In the genomic region with DNA sequence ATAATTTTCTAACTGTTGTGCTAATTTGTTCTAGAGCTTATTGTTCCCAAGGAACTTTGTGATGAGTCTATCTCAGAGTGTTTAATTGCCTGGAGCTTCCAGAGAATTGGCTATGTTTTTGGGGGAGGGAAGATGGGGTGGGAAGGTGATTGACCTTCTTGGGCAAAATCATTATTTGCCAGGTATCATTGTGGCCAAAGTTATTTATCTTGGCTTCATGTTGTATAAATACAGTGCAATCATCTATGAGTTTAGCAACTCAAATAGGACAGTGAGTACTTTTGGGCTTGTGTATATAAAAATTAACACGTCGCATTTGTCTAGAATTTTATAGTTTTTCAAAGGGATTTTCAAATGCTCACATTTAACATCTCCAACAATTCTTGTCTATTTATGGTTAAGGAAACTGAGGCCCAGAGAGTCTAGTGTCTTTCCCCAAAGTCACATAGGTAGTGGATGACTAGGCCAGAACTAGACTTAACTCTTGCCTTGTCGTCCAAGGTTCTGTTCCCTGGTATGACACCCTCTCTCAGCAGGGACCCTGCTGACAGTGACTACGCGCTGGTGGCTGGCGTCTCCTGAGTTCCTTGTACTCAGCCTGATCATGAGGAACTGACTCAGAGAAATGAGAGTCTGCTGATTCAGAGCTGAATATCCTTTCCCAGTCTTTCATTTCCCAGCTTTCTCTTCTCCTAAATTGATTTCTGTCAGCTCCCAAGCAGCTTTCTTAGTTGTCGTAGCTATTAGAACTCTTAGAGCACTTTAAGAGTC, we compare ENCODE assay signal across 19 cellular contexts. TPM values are rescaled to one million over a fixed set of nuclear protein-coding genes. Genes with fewer than 3 reads are reported as not detected.
DNase-seq lines count a peak whose midpoint lies in the region; ATAC-seq and TF ChIP-seq lines count a peak whose summit lies in the region.
"Had no signal": no experiment of that assay in that cellular context is flagged by ENCODE, and none has a peak within 500 bp of the region (broad histone marks: within the 10 kb centered on the region; RNA-seq: fewer than 3 reads in every experiment).

No MANE protein-coding gene starts in this region.

- peaks cover 7% of the 10 kb centered on the region; the same call in 1 of the 2 replicates for H4K20me1 ChIP-seq in IMR-90 (ENCODE audit: insufficient read depth, low read length)
- peaks cover 10% of the 10 kb centered on the region for H4K20me1 ChIP-seq in osteoblast (ENCODE audit: insufficient read depth, low read length)

- H3K4me1 ChIP-seq in IMR-90 (ENCODE audit: control insufficient read depth, insufficient read depth, low read length), result peaks cover 9% of the 10 kb centered on the region
- H3K4me1 ChIP-seq in osteoblast (ENCODE audit: insufficient read depth, low read length), result no peaks in the 10 kb centered on the region

- no peak overlapping the region for H3K4me3 ChIP-seq in IMR-90 (ENCODE audit: insufficient read depth, low read depth, low read length)
- H3K4me3 ChIP-seq in osteoblast (ENCODE audit: insufficient read depth, low read length), result no peak overlapping the region
- H3K4me3 ChIP-seq: thoracic aorta had no signal

- no peak overlapping the region for H4K91ac ChIP-seq in IMR-90 (ENCODE audit: insufficient read depth, low read depth, low read length)

- no peak overlapping the region for H2BK20ac ChIP-seq in IMR-90 (ENCODE audit: low read depth, low read length)

- TF ChIP-seq RAD21 in IMR-90 (IDR thresholded peaks at IDR 0.05; ENCODE audit: low read length), result no peak

- POLR2A ChIA-PET in IMR-90 (lab: Charles Lee; ENCODE audit: unreplicated experiment), result no interaction called here

- no peaks in the 10 kb centered on the region for H3K9me3 ChIP-seq in IMR-90 (ENCODE audit: control insufficient read depth, insufficient read depth, low read length)
- no peaks in the 10 kb centered on the region for H3K9me3 ChIP-seq in osteoblast (ENCODE audit: low read depth, low read length)
- H3K9me3 ChIP-seq: BE2C, thoracic aorta had no signal

- H3K36me3 ChIP-seq in IMR-90 (ENCODE audit: control insufficient read depth, insufficient read depth, low read length), result no peaks in the 10 kb centered on the region
- H3K36me3 ChIP-seq in osteoblast (ENCODE audit: insufficient read depth, low read length), result no peaks in the 10 kb centered on the region
- H3K36me3 ChIP-seq: BE2C, thoracic aorta had no signal

- BruUV-seq in IMR-90 (replicated peaks; lab: Mats Ljungman, UMichigan), result no TSS peak

- dilution Hi-C loops in IMR-90 (cut with HindIII; ENCODE audit: low sequenced_read_pairs, unreplicated experiment), result no loop called here

- CTCF ChIA-PET in IMR-90 (lab: Yijun Ruan, JAX), result interaction anchor here (0.6 to 0.8 kb wide), 3 partner anchors 14 to 27 kb away, joined by 3 to 4 read pairs (median 3); no protein-coding TSS in a partner anchor

- peaks cover 93% of the 10 kb centered on the region for H3K79me2 ChIP-seq in osteoblast (ENCODE audit: insufficient read depth, low read length)

- H3K9me3 Mint-ChIP-seq in dendritic cell treated with granulocyte-macrophage colony-stimulating factor and Interleukin-4, amounts not matched to agents 40 ng/mL and 50 ng/mL, for 4 days, result no peaks in the 10 kb centered on the region
- H3K9me3 Mint-ChIP-seq: activated T-cell treated with anti-CD3 and anti-CD28 coated beads, Interleukin-2, amount 50 U/mL, for 24 hours; mesothelial cell of epicardium; T-helper 1 cell treated with Interleukin-12 subunit alpha and Interleukin-12 subunit beta and Interleukin-4 antibody, amounts not matched to agents 30 μg/mL and 1 μg/mL, for 36 hours had no signal

- WGBS in IMR-90 (ENCODE audit: extremely low coverage in 2 of 2, insufficient read length in 1 of 2), 2 experiments, result 85% methylated on average over 3 of the region's 7 CpGs; no CpG with 5 or more reads in 1 of the 2 experiments

- H3K27me3 ChIP-seq in IMR-90 (ENCODE audit: control insufficient read depth, insufficient read depth, low read length), result no peaks in the 10 kb centered on the region
- no peaks in the 10 kb centered on the region for H3K27me3 ChIP-seq in osteoblast (ENCODE audit: insufficient read depth, low read length)
- H3K27me3 ChIP-seq: BE2C had no signal

- TF ChIP-seq CTCF in IMR-90 (conservative IDR thresholded peaks at IDR 0.05; ENCODE audit: low read depth, low read length) (no peak), osteoblast (IDR thresholded peaks at IDR 0.05; ENCODE audit: extremely low read depth, low read depth, low read length) (no peak)

- peak overlapping the region; percentile 31; the same call in 1 of the 2 replicates for H3K4ac ChIP-seq in IMR-90 (ENCODE audit: low read depth, low read length)

- H3K56ac ChIP-seq in IMR-90 (ENCODE audit: extremely low read depth, insufficient read depth, low read length), result no peak overlapping the region

- peaks cover 17% of the 10 kb centered on the region for H3K36me3 Mint-ChIP-seq in dendritic cell treated with granulocyte-macrophage colony-stimulating factor and Interleukin-4, amounts not matched to agents 40 ng/mL and 50 ng/mL, for 4 days (ENCODE audit: low read depth)
- H3K36me3 Mint-ChIP-seq: mesothelial cell of epicardium had no signal

- peaks cover 40 to 65% of the 10 kb centered on the region in 2 experiments for H3K79me1 ChIP-seq in IMR-90 (ENCODE audit: low read depth in 1 of 2, low read length in 2 of 2)

- peak overlapping the region; percentile 84 for H3K27ac Mint-ChIP-seq in dendritic cell treated with granulocyte-macrophage colony-stimulating factor and Interleukin-4, amounts not matched to agents 40 ng/mL and 50 ng/mL, for 4 days
- H3K27ac Mint-ChIP-seq: activated T-cell treated with anti-CD3 and anti-CD28 coated beads, Interleukin-2, amount 50 U/mL, for 24 hours; mesothelial cell of epicardium; T-helper 1 cell treated with Interleukin-12 subunit alpha and Interleukin-12 subunit beta and Interleukin-4 antibody, amounts not matched to agents 30 μg/mL and 1 μg/mL, for 36 hours had no signal

- intact Hi-C loops in IMR-90 (cut with micrococcal nuclease), result no loop called here
- intact Hi-C loops in dendritic cell treated with granulocyte-macrophage colony-stimulating factor and Interleukin-4, amounts not matched to agents 40 ng/mL and 50 ng/mL, for 4 days (cut with micrococcal nuclease), result no loop called here

- no peaks in the 10 kb centered on the region for H3K27me3 Mint-ChIP-seq in dendritic cell treated with granulocyte-macrophage colony-stimulating factor and Interleukin-4, amounts not matched to agents 40 ng/mL and 50 ng/mL, for 4 days
- H3K27me3 Mint-ChIP-seq: activated T-cell treated with anti-CD3 and anti-CD28 coated beads, Interleukin-2, amount 50 U/mL, for 24 hours had no signal

- peak overlapping the region; percentile 47 for H2AK9ac ChIP-seq in IMR-90 (replicated peaks; ENCODE audit: low read depth, low read length, poor library complexity)

- H2BK15ac ChIP-seq in IMR-90 (ENCODE audit: low read depth, low read length), result no peak overlapping the region

- H3K4me2 ChIP-seq in IMR-90 (ENCODE audit: low read depth, low read length), result no peak overlapping the region
- peak overlapping the region; percentile 38 for H3K4me2 ChIP-seq in osteoblast (ENCODE audit: insufficient read depth, low read length)
- H3K4me2 ChIP-seq: KMS-11 had no signal

- no peak overlapping the region for H2BK120ac ChIP-seq in IMR-90 (ENCODE audit: low read depth, low read length)

- peak overlapping the region; percentile 36; the same call in 1 of the 2 replicates for H2AK5ac ChIP-seq in IMR-90 (ENCODE audit: low read depth, low read length)

- TF ChIP-seq POLR2A in IMR-90 (IDR thresholded peaks at IDR 0.05; ENCODE audit: low read depth, low read length), result no peak

- H2AFZ ChIP-seq in IMR-90 (replicated peaks; ENCODE audit: low read length, poor library complexity) (no peak overlapping the region), osteoblast (ENCODE audit: low read length) (no peak overlapping the region)

- DNase-seq in AG20443 (ENCODE audit: low spot score) (peak; percentile 63), IMR-90 (peak; percentile 67), osteoblast (ENCODE audit: insufficient read length, low spot score, missing footprints) (peak; percentile 72), DMS53 (lab: John Stamatoyannopoulos, UW) (no peak), NCI-H146 (lab: John Stamatoyannopoulos, UW) (no peak), cerebellar cortex (ENCODE audit: low spot score) (no peak)
- DNase-seq: activated CD4-positive, alpha-beta T cell treated with anti-CD3 and anti-CD28 coated beads for 4 hours; activated T-cell treated with anti-CD3 and anti-CD28 coated beads, Interleukin-2, amount 50 U/mL, for 24 hours; BE2C; NCI-H1694; NCI-H524; occipital lobe; RPMI8226 had no signal

- peaks cover 9% of the 10 kb centered on the region for H3K9me1 ChIP-seq in IMR-90 (ENCODE audit: insufficient read depth, low read length)

- H4K8ac ChIP-seq in IMR-90 (ENCODE audit: low read depth in 2 of 2, low read length in 2 of 2), result no peak overlapping the region

- H3K18ac ChIP-seq in IMR-90 (ENCODE audit: low read depth, low read length), result no peak overlapping the region

- no peak overlapping the region for H4K5ac ChIP-seq in IMR-90 (ENCODE audit: low read depth, low read length)

- peaks cover 73% of the 10 kb centered on the region for H3K4me1 Mint-ChIP-seq in dendritic cell treated with granulocyte-macrophage colony-stimulating factor and Interleukin-4, amounts not matched to agents 40 ng/mL and 50 ng/mL, for 4 days (ENCODE audit: low read depth)

- in situ Hi-C loops in IMR-90 (cut with MboI; ENCODE audit: low sequenced_read_pairs), result no loop called here

- no peak overlapping the region for H3K14ac ChIP-seq in IMR-90 (replicated peaks; ENCODE audit: low read depth, low read length)

- H2BK5ac ChIP-seq in IMR-90 (ENCODE audit: low read depth, low read length, poor library complexity, severe bottlenecking), result no peak overlapping the region

- ATAC-seq in IMR-90 (ENCODE audit: low read depth), result peak; percentile 55
- no peak for ATAC-seq in SK-N-SH treated with all-trans-retinoic acid at 6 μM for 48 hours

- H3K23ac ChIP-seq in IMR-90 (ENCODE audit: low read depth, low read length), result no peak overlapping the region

- H3K9ac ChIP-seq in IMR-90 (ENCODE audit: low read depth, low read length), result no peak overlapping the region
- H3K9ac ChIP-seq: KMS-11 had no signal

- H3K27ac ChIP-seq in IMR-90 (ENCODE audit: insufficient read depth, low read length), result no peak overlapping the region
- H3K27ac ChIP-seq in osteoblast (ENCODE audit: low read depth, low read length), result peak overlapping the region; percentile 66
- H3K27ac ChIP-seq: KMS-11, thoracic aorta had no signal

- H3K4me3 Mint-ChIP-seq in dendritic cell treated with granulocyte-macrophage colony-stimulating factor and Interleukin-4, amounts not matched to agents 40 ng/mL and 50 ng/mL, for 4 days, result no peak overlapping the region
- H3K4me3 Mint-ChIP-seq: activated T-cell treated with anti-CD3 and anti-CD28 coated beads, Interleukin-2, amount 50 U/mL, for 24 hours; mesothelial cell of epicardium; T-helper 1 cell treated with Interleukin-12 subunit alpha and Interleukin-12 subunit beta and Interleukin-4 antibody, amounts not matched to agents 30 μg/mL and 1 μg/mL, for 36 hours had no signal

TF ChIP-seq in SK-N-SH treated with all-trans-retinoic acid at 6 μM for 48 hours, 23 proteins besides CTCF, POLR2A, EP300 and RAD21 (continues in another document):
- TF ChIP-seq ZFP30 (CRISPR knock-in tag; IDR thresholded peaks at IDR 0.05), result no peak

RNA-seq across cellular contexts. Expression of gene FNIP2, which starts 27.7 kb away (rescaled TPM):
- total RNA-seq in IMR-90 (2012; rRNA removed), result 22.2 and 24.6 TPM in 2 replicates
- 3.9 and 4.7 TPM in 2 replicates for polyA plus RNA-seq in IMR-90 (2012; rRNA removed)
- polyA plus RNA-seq in IMR-90 (2012; cell fraction: cytosol; rRNA removed), result 1.6 and 2.5 TPM in 2 replicates
- polyA plus RNA-seq in IMR-90 (2012; cell fraction: nucleus; rRNA removed; ENCODE audit: low replicate concordance), result 1.7 and 5.1 TPM in 2 replicates
- total RNA-seq in osteoblast, result 73.4 and 78.9 TPM in 2 replicates

Comparison
In these comparisons a context has a peak if more than half of its experiments do, and no peak if none do; other contexts are left out.
1. DNase-seq: peak in AG20443 (single experiment), IMR-90 (single experiment) and osteoblast (single experiment); none in DMS53 (single experiment), NCI-H146 (single experiment) and cerebellar cortex (single experiment).